18 cellular contexts compared by ENCODE assay signal in genomic region chr10:30040597-30040996, GRCh38. TPM values are rescaled to one million over a fixed set of nuclear protein-coding genes. Genes with fewer than 3 reads are reported as not detected.
"Had no signal": no experiment of that assay in that cellular context is flagged by ENCODE, and none has a peak within 500 bp of the region (broad histone marks: within the 10 kb centered on the region; RNA-seq: fewer than 3 reads in every experiment).

No MANE protein-coding gene starts in this region.

- H3K27ac ChIP-seq: ovary, spleen had no signal

- H3K9me3 ChIP-seq: adrenal gland, breast epithelium, esophagus squamous epithelium, ovary, spleen had no signal

- H3K27me3 ChIP-seq: adrenal gland, breast epithelium, esophagus squamous epithelium, ovary had no signal

- ATAC-seq: activated CD4-positive, CD25-positive, alpha-beta regulatory T cell treated with anti-CD3 and anti-CD28 coated beads, Interleukin-2, amount 50 U/mL, for 24 hours; activated naive CD4-positive, alpha-beta T cell treated with anti-CD3 and anti-CD28 coated beads, Interleukin-2, amount 50 U/mL, for 72 hours; left lobe of liver; naive thymus-derived CD8-positive, alpha-beta T cell; stimulated activated memory B cell treated with anti-CD40 and anti-IgM and Interleukin-4, amounts not matched to agents 10 μg/mL and 1 μg/mL and 100 μg/mL, for 72 hours had no signal

- H3K4me1 ChIP-seq: breast epithelium had no signal

- H3K4me3 ChIP-seq: adrenal gland, breast epithelium, esophagus squamous epithelium, ovary, spleen had no signal

- H3K9me3 Mint-ChIP-seq: activated naive CD4-positive, alpha-beta T cell treated with anti-CD3 and anti-CD28 coated beads, Interleukin-2, amount 50 U/mL, for 72 hours; activated T-helper 1 cell treated with anti-CD3 and anti-CD28 coated beads, Interleukin-12 subunit alpha, Interleukin-12 subunit beta, Interleukin-2, Interleukin-4 antibody, amounts not matched to agents 30 ng/mL and 10 ng/mL and 1 ng/mL, durations not matched to agents 14 hours and 24 hours and 36 hours; naive thymus-derived CD8-positive, alpha-beta T cell; stimulated activated memory B cell treated with anti-CD40 and anti-IgM and Interleukin-4, amounts not matched to agents 10 μg/mL and 1 μg/mL and 100 μg/mL, for 72 hours had no signal

- H3K27ac Mint-ChIP-seq: activated naive CD4-positive, alpha-beta T cell treated with anti-CD3 and anti-CD28 coated beads, Interleukin-2, amount 50 U/mL, for 72 hours; activated T-helper 1 cell treated with anti-CD3 and anti-CD28 coated beads, Interleukin-12 subunit alpha, Interleukin-12 subunit beta, Interleukin-2, Interleukin-4 antibody, amounts not matched to agents 30 ng/mL and 10 ng/mL and 1 ng/mL, durations not matched to agents 14 hours and 24 hours and 36 hours; naive thymus-derived CD8-positive, alpha-beta T cell; stimulated activated memory B cell treated with anti-CD40 and anti-IgM and Interleukin-4, amounts not matched to agents 10 μg/mL and 1 μg/mL and 100 μg/mL, for 72 hours had no signal

- H3K4me3 Mint-ChIP-seq: activated T-helper 1 cell treated with anti-CD3 and anti-CD28 coated beads, Interleukin-12 subunit alpha, Interleukin-12 subunit beta, Interleukin-2, Interleukin-4 antibody, amounts not matched to agents 30 ng/mL and 10 ng/mL and 1 ng/mL, durations not matched to agents 14 hours and 24 hours and 36 hours; naive thymus-derived CD8-positive, alpha-beta T cell; stimulated activated memory B cell treated with anti-CD40 and anti-IgM and Interleukin-4, amounts not matched to agents 10 μg/mL and 1 μg/mL and 100 μg/mL, for 72 hours had no signal

- H3K36me3 ChIP-seq: breast epithelium, ovary, spleen had no signal

- H3K36me3 Mint-ChIP-seq: activated naive CD4-positive, alpha-beta T cell treated with anti-CD3 and anti-CD28 coated beads, Interleukin-2, amount 50 U/mL, for 72 hours; naive thymus-derived CD8-positive, alpha-beta T cell; stimulated activated memory B cell treated with anti-CD40 and anti-IgM and Interleukin-4, amounts not matched to agents 10 μg/mL and 1 μg/mL and 100 μg/mL, for 72 hours had no signal

- DNase-seq: activated CD8-positive, alpha-beta memory T cell treated with anti-CD3 and anti-CD28 coated beads for 24 hours; activated gamma-delta T cell treated with Interleukin-2 at 50 U/mL for 16 hours; effector CD8-positive, alpha-beta T cell; esophagus squamous epithelium; hypothalamus; mesenchymal stem cell; naive thymus-derived CD8-positive, alpha-beta T cell; ovary; spleen; stimulated activated CD4-positive, alpha-beta T cell treated with anti-CD3 and anti-CD28 coated beads, Interleukin-4, amount 100 ng/mL, for 4 hours; T1000 had no signal

RNA-seq across cellular contexts. Expression of gene JCAD, which starts 18.8 kb away (rescaled TPM):
- total RNA-seq: naive thymus-derived CD8-positive, alpha-beta T cell had no signal
- polyA plus RNA-seq: naive thymus-derived CD8-positive, alpha-beta T cell had no signal
